ENCODE assay signal across 8 cellular contexts in genomic region chr3:129211772-129212171, GRCh38. TPM values are rescaled to one million over a fixed set of nuclear protein-coding genes. Genes with fewer than 3 reads are reported as not detected.
A peak's percentile ranks its signal among the peaks of the same experiment; 100 is the strongest.
DNase-seq lines count a peak whose midpoint lies in the region; ATAC-seq and TF ChIP-seq lines count a peak whose summit lies in the region.

No MANE protein-coding gene starts in this region.

- H3K4me3 ChIP-seq in epithelial cell of esophagus (ENCODE audit: low read length) = no peak overlapping the region

- DNase-seq in DMS79 (lab: John Stamatoyannopoulos, UW) (peak; percentile 91), NCI-H446 treated with DMSO at 0.1 percent for 48 hours (lab: John Stamatoyannopoulos, UW) (peak; percentile 13), epithelial cell of esophagus (ENCODE audit: low read depth) (peak; percentile 99), omental fat pad (ENCODE audit: low spot score) (peak; percentile 73), NCI-H1436 treated with DMSO at 0.1 percent for 48 hours (lab: John Stamatoyannopoulos, UW) (no peak)

- peak; percentile 1 for TF ChIP-seq CTCF in epithelial cell of esophagus (IDR thresholded peaks at IDR 0.05; ENCODE audit: insufficient read depth, low read depth, low read length, missing control alignments)
- TF ChIP-seq CTCF in omental fat pad (IDR thresholded peaks at IDR 0.05) = no peak

- peak; percentile 99 for ATAC-seq in omental fat pad (ENCODE audit: low FRiP score)
- no peak for ATAC-seq in GM19023 (IDR thresholded peaks at IDR 0.05; ENCODE audit: unreplicated experiment)
- no peak for ATAC-seq in HG03097 (IDR thresholded peaks at IDR 0.05; ENCODE audit: low FRiP score, unreplicated experiment)
- ATAC-seq in HG02798 (IDR thresholded peaks at IDR 0.05; ENCODE audit: poor library complexity, unreplicated experiment) = no peak

RNA-seq across cellular contexts. Expression of gene CNBP, which starts 28.1 kb away (rescaled TPM):
- 100 to 1,000 TPM; 369 to 489 (median 433) TPM for total RNA-seq in omental fat pad

RNA-seq across cellular contexts. Expression of gene COPG1, which starts 37.6 kb away (rescaled TPM):
- total RNA-seq in omental fat pad = 100 to 1,000 TPM; 107 to 148 (median 127) TPM

RNA-seq across cellular contexts. Expression of gene ISY1, which starts 50.9 kb away (rescaled TPM):
- total RNA-seq in omental fat pad = 10 to 100 TPM; 14.4 to 23.2 (median 17.0) TPM
